Comparison of ENCODE assay signal across 33 cellular contexts in the genomic region with DNA sequence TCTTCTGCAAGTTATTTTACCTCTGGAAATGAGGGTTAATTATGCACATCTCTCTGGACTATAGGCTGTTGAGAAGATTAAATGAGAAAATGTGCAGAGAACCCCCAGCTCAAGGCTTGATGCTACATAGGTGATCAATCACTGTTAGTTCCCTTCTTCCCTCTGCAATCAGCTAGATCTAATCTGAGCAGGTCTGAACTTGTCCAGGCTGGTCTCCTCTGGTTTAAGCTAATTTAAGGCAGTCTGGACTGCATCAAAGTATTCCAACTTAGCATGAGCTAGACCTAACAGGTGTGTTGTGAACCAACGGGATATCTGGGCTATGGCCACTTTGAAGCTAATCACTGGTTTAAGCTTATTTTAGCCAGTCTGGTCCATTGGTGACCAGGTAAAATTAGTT. TPM values are rescaled to one million over a fixed set of nuclear protein-coding genes. Genes with fewer than 3 reads are reported as not detected.
"Had no signal": no experiment of that assay in that cellular context is flagged by ENCODE, and none has a peak within 500 bp of the region (broad histone marks: within the 10 kb centered on the region; RNA-seq: fewer than 3 reads in every experiment).

No MANE protein-coding gene starts in this region.

- H3K4me1 Mint-ChIP-seq: activated CD4-positive, alpha-beta memory T cell treated with anti-CD3 and anti-CD28 coated beads, Interleukin-2, amount 10 ng/mL, durations not matched to agents 7 days and 5 days; activated CD8-positive, alpha-beta memory T cell treated with anti-CD3 and anti-CD28 coated beads, Interleukin-2, amount 10 ng/mL, durations not matched to agents 7 days and 5 days; activated naive CD8-positive, alpha-beta T cell treated with anti-CD3 and anti-CD28 coated beads for 36 hours had no signal

- H3K27me3 ChIP-seq: cardiac muscle cell, SJCRH30 had no signal

- H3K9me3 Mint-ChIP-seq: activated CD4-positive, alpha-beta memory T cell treated with anti-CD3 and anti-CD28 coated beads, Interleukin-2, amount 10 ng/mL, durations not matched to agents 7 days and 5 days; activated naive CD8-positive, alpha-beta T cell treated with anti-CD3 and anti-CD28 coated beads for 36 hours had no signal

- H3K27ac ChIP-seq: brain microvascular endothelial cell, cardiac muscle cell, SJCRH30, VCaP had no signal

- H3K4me3 Mint-ChIP-seq: activated CD4-positive, alpha-beta memory T cell treated with anti-CD3 and anti-CD28 coated beads, Interleukin-2, amount 10 ng/mL, durations not matched to agents 7 days and 5 days; activated CD8-positive, alpha-beta memory T cell treated with anti-CD3 and anti-CD28 coated beads, Interleukin-2, amount 10 ng/mL, durations not matched to agents 7 days and 5 days; activated naive CD8-positive, alpha-beta T cell treated with anti-CD3 and anti-CD28 coated beads for 36 hours had no signal

- H3K27me3 Mint-ChIP-seq: activated CD8-positive, alpha-beta memory T cell treated with anti-CD3 and anti-CD28 coated beads, Interleukin-2, amount 10 ng/mL, durations not matched to agents 7 days and 5 days; activated naive CD8-positive, alpha-beta T cell treated with anti-CD3 and anti-CD28 coated beads for 36 hours had no signal

- H3K4me3 ChIP-seq: cardiac muscle cell, SJCRH30 had no signal

- ATAC-seq: activated CD8-positive, alpha-beta memory T cell treated with anti-CD3 and anti-CD28 coated beads, Interleukin-2, amount 10 ng/mL, durations not matched to agents 7 days and 5 days; Panc1 had no signal

- H3K36me3 ChIP-seq: brain microvascular endothelial cell, cardiac muscle cell, SJCRH30 had no signal

- H3K9me3 ChIP-seq: SJCRH30 had no signal

- H3K36me3 Mint-ChIP-seq: activated CD8-positive, alpha-beta memory T cell treated with anti-CD3 and anti-CD28 coated beads, Interleukin-2, amount 10 ng/mL, durations not matched to agents 7 days and 5 days; activated naive CD8-positive, alpha-beta T cell treated with anti-CD3 and anti-CD28 coated beads for 36 hours had no signal

- H3K27ac Mint-ChIP-seq: activated CD4-positive, alpha-beta memory T cell treated with anti-CD3 and anti-CD28 coated beads, Interleukin-2, amount 10 ng/mL, durations not matched to agents 7 days and 5 days; activated CD8-positive, alpha-beta memory T cell treated with anti-CD3 and anti-CD28 coated beads, Interleukin-2, amount 10 ng/mL, durations not matched to agents 7 days and 5 days; activated naive CD8-positive, alpha-beta T cell treated with anti-CD3 and anti-CD28 coated beads for 36 hours had no signal

- H3K4me1 ChIP-seq: SJCRH30 had no signal

- DNase-seq: activated CD4-positive, alpha-beta memory T cell treated with anti-CD3 and anti-CD28 coated beads, Interleukin-2, amount 10 ng/mL, durations not matched to agents 7 days and 5 days; activated CD4-positive, alpha-beta T cell treated with anti-CD3 and anti-CD28 coated beads for 1 hour; activated CD4-positive, alpha-beta T cell treated with anti-CD3 and anti-CD28 coated beads for 48 hours; activated CD4-positive, CD25-positive, alpha-beta regulatory T cell; activated CD8-positive, alpha-beta memory T cell treated with anti-CD3 and anti-CD28 coated beads for 24 hours; activated CD8-positive, alpha-beta memory T cell treated with anti-CD3 and anti-CD28 coated beads, Interleukin-2, amount 10 ng/mL, durations not matched to agents 7 days and 5 days; activated CD8-positive, alpha-beta memory T cell treated with anti-CD3 and anti-CD28 coated beads, Interleukin-2, amount 50 U/mL, for 48 hours; activated effector memory CD4-positive, alpha-beta T cell treated with Interleukin-2 at 50 U/mL for 16 hours; activated naive CD4-positive, alpha-beta T cell treated with anti-CD3 and anti-CD28 coated beads, Interleukin-2, amount 50 U/mL, for 16 hours; activated naive CD8-positive, alpha-beta T cell treated with anti-CD3 and anti-CD28 coated beads for 36 hours; activated T-cell treated with anti-CD3 and anti-CD28 coated beads, Interleukin-2, amount 50 U/mL, for 48 hours; amniotic stem cell; aorta; brain microvascular endothelial cell; NCI-H1092 treated with DMSO at 0.1 percent for 48 hours; NCI-H1436; NCI-H1694; NCI-H2029; NCI-H345; NCI-H524 treated with DMSO at 0.1 percent for 48 hours; NCI-H774; SHP77; SJCRH30; SW 1271; T-helper 1 cell; T-helper 2 cell; T-helper 9 cell had no signal

RNA-seq across cellular contexts. Expression of a gene that starts 9.0 kb away (rescaled TPM):
- total RNA-seq: activated CD4-positive, alpha-beta memory T cell treated with anti-CD3 and anti-CD28 coated beads, Interleukin-2, amount 10 ng/mL, durations not matched to agents 7 days and 5 days; activated CD8-positive, alpha-beta memory T cell treated with anti-CD3 and anti-CD28 coated beads, Interleukin-2, amount 10 ng/mL, durations not matched to agents 7 days and 5 days; activated naive CD8-positive, alpha-beta T cell treated with anti-CD3 and anti-CD28 coated beads for 36 hours; aorta; cardiac muscle cell; M059J; NCI-H460; RPMI7951; SJCRH30 had no signal
- polyA plus RNA-seq: aorta, cardiac muscle cell had no signal
